In the genomic region with DNA sequence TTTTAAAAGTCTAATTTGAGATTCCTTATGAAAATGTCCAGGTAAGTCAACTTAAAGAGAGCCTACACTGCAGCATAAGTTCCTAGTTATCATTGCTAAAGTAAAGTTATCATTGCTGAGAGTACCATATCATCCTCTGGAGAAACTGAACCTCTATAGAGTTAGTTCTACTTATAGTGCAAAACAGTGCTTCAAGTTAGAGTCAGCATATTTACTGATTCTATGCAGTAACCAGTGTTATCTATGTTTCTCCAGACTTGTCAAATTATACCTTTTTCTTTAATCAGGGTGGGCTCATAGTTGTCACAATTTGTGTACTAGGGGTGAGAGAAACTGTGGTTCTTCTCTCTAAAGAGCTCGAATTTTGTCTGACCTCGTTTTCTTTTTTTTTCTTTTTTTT, we compare ENCODE assay signal across 1 cellular context.
TF ChIP-seq lines count a peak whose summit lies in the region.

No MANE protein-coding gene starts in this region.

TF ChIP-seq in K562, 482 proteins besides CTCF, POLR2A, EP300 and RAD21 (continued from another document):
- TF ChIP-seq, protein P1, sequence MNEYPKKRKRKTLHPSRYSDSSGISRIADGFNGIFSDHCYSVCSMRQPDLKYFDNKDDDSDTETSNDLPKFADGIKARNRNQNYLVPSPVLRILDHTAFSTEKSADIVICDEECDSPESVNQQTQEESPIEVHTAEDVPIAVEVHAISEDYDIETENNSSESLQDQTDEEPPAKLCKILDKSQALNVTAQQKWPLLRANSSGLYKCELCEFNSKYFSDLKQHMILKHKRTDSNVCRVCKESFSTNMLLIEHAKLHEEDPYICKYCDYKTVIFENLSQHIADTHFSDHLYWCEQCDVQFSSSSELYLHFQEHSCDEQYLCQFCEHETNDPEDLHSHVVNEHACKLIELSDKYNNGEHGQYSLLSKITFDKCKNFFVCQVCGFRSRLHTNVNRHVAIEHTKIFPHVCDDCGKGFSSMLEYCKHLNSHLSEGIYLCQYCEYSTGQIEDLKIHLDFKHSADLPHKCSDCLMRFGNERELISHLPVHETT (CRISPR knock-in tag; conservative IDR thresholded peaks at IDR 0.05 in 1 of 2, IDR thresholded peaks at IDR 0.05 in 1 of 2): no peak
- TF ChIP-seq TCF7 (IDR thresholded peaks at IDR 0.05; ENCODE audit: borderline replicate concordance) (no peak), ZNF384 (IDR thresholded peaks at IDR 0.05; ENCODE audit: low read depth, low read length) (no peak), MCM3 (IDR thresholded peaks at IDR 0.05) (no peak), PHB (CRISPR knock-in tag; IDR thresholded peaks at IDR 0.05) (no peak), ZNF830 (CRISPR knock-in tag; IDR thresholded peaks at IDR 0.05) (no peak), ZNF316 (IDR thresholded peaks at IDR 0.05) (peak; percentile 82), MAFG (tag; conservative IDR thresholded peaks at IDR 0.05) (peak; percentile 45), C11orf30 (IDR thresholded peaks at IDR 0.05; ENCODE audit: low read depth) (peak; percentile 59; the same call in 1 of the 2 replicates), CHD1 (IDR thresholded peaks at IDR 0.05; ENCODE audit: low read length) (no peak), ZNF507 (tag; conservative IDR thresholded peaks at IDR 0.05) (no peak), POLR2G (IDR thresholded peaks at IDR 0.05; ENCODE audit: low read depth, low read length) (no peak)
- TF ChIP-seq, protein P2, sequence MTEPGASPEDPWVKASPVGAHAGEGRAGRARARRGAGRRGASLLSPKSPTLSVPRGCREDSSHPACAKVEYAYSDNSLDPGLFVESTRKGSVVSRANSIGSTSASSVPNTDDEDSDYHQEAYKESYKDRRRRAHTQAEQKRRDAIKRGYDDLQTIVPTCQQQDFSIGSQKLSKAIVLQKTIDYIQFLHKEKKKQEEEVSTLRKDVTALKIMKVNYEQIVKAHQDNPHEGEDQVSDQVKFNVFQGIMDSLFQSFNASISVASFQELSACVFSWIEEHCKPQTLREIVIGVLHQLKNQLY (CRISPR knock-in tag; conservative IDR thresholded peaks at IDR 0.05): no peak
- TF ChIP-seq, protein P3, sequence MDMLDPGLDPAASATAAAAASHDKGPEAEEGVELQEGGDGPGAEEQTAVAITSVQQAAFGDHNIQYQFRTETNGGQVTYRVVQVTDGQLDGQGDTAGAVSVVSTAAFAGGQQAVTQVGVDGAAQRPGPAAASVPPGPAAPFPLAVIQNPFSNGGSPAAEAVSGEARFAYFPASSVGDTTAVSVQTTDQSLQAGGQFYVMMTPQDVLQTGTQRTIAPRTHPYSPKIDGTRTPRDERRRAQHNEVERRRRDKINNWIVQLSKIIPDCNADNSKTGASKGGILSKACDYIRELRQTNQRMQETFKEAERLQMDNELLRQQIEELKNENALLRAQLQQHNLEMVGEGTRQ (CRISPR knock-in tag; IDR thresholded peaks at IDR 0.05): no peak
